ENCODE assay signal across 8 cellular contexts in genomic region chr6:6661684-6662083, GRCh38.
DNase-seq lines count a peak whose midpoint lies in the region; ATAC-seq and TF ChIP-seq lines count a peak whose summit lies in the region.

No MANE protein-coding gene starts in this region.

- H3K4me1 Mint-ChIP-seq in CD4-positive, alpha-beta T cell (ENCODE audit: low read depth): peaks cover 64% of the 10 kb centered on the region

- no peaks in the 10 kb centered on the region for H3K27me3 Mint-ChIP-seq in CD4-positive, alpha-beta T cell

- WGBS in body of pancreas, 2 donors: 14 to 30% methylated on average over 3 of the region's 3 CpGs
- 9 to 16% methylated on average over 3 of the region's 3 CpGs for WGBS in lower leg skin, 2 donors

- TF ChIP-seq CTCF in CD4-positive, alpha-beta T cell (IDR thresholded peaks at IDR 0.05): no peak
- TF ChIP-seq CTCF in body of pancreas (IDR thresholded peaks at IDR 0.05): no peak
- no peak for TF ChIP-seq CTCF in lower leg skin (IDR thresholded peaks at IDR 0.05)
- TF ChIP-seq CTCF in GM10266 (IDR thresholded peaks at IDR 0.05; ENCODE audit: control insufficient read depth, insufficient read depth, low read depth, missing control alignments): no peak

- no peak for ATAC-seq in CD4-positive, alpha-beta T cell (ENCODE audit: poor library complexity)
- ATAC-seq in body of pancreas (peak; percentile 40), GM21367 (IDR thresholded peaks at IDR 0.05; ENCODE audit: unreplicated experiment) (no peak), GM18505 (IDR thresholded peaks at IDR 0.05; ENCODE audit: unreplicated experiment) (no peak)

- H3K9me3 ChIP-seq in CD4-positive, alpha-beta T cell (ENCODE audit: control insufficient read depth, low read length): no peaks in the 10 kb centered on the region
- no peaks in the 10 kb centered on the region for H3K9me3 ChIP-seq in body of pancreas

- H3K4me1 ChIP-seq in body of pancreas: no peaks in the 10 kb centered on the region

- H3K27me3 ChIP-seq in CD4-positive, alpha-beta T cell (ENCODE audit: control insufficient read depth, insufficient read depth, low read length): no peaks in the 10 kb centered on the region
- no peaks in the 10 kb centered on the region for H3K27me3 ChIP-seq in body of pancreas

- H3K4me3 Mint-ChIP-seq in CD4-positive, alpha-beta T cell: no peak overlapping the region

- no peaks in the 10 kb centered on the region for H3K9me3 Mint-ChIP-seq in CD4-positive, alpha-beta T cell

- intact Hi-C loops in CD4-positive, alpha-beta T cell (cut with DNase I, micrococcal nuclease): no loop called here
- intact Hi-C loops in body of pancreas (cut with DNase I): no loop called here
- intact Hi-C loops in lower leg skin (cut with DNase I; ENCODE audit: low total_unique reads): no loop called here

- peak overlapping the region; percentile 89 for H3K27ac Mint-ChIP-seq in CD4-positive, alpha-beta T cell

- no peaks in the 10 kb centered on the region for H3K36me3 ChIP-seq in body of pancreas (replicated peaks in 1 of 2; ENCODE audit: insufficient read depth in 1 of 2, low read depth in 2 of 2)

- H3K4me3 ChIP-seq in body of pancreas (no peak overlapping the region), lower leg skin (ENCODE audit: low read depth, poor library complexity, severe bottlenecking) (no peak overlapping the region)

- POLR2A ChIA-PET in CD4-positive, alpha-beta T cell (lab: Charles Lee): interaction anchor here (0.6 to 5.0 kb wide), 2 partner anchors 51 to 1513 kb away, joined by 3 to 73 read pairs; no protein-coding TSS in a partner anchor

- no peaks in the 10 kb centered on the region for H3K36me3 Mint-ChIP-seq in CD4-positive, alpha-beta T cell (ENCODE audit: low read depth)

- CTCF ChIA-PET in CD4-positive, alpha-beta T cell (lab: Charles Lee): interaction anchor here (1.1 kb wide), 1 partner anchor 15 kb away, joined by 4 read pairs; no protein-coding TSS in a partner anchor

- H3K27ac ChIP-seq in CD4-positive, alpha-beta T cell (ENCODE audit: low read depth, low read length): no peak overlapping the region
- no peak overlapping the region for H3K27ac ChIP-seq in body of pancreas

- DNase-seq in CD4-positive, alpha-beta T cell: no peak
- DNase-seq in NCI-H1694 treated with DMSO at 0.1 percent for 48 hours (lab: John Stamatoyannopoulos, UW): peak; percentile 99
- DNase-seq in body of pancreas: peak; percentile 41 to 79 (median 61)
- peak; percentile 78 to 87 for DNase-seq in lower leg skin (ENCODE audit: low spot score in 2 of 2)
- DNase-seq in GM10266 (ENCODE audit: extremely low spot score): no peak
- no peak for DNase-seq in stimulated activated CD4-positive, alpha-beta T cell treated with anti-CD3 and anti-CD28 coated beads, Interleukin-2, amount 100 ng/mL, for 24 hours

- TF ChIP-seq POLR2A in body of pancreas (IDR thresholded peaks at IDR 0.05) (no peak), lower leg skin (IDR thresholded peaks at IDR 0.05) (no peak), GM18505 (IDR thresholded peaks at IDR 0.05; ENCODE audit: borderline replicate concordance, extremely low read depth, insufficient read depth, insufficient read length) (no peak)

Comparison
In these comparisons a context has a peak if more than half of its experiments do, and no peak if none do; other contexts are left out.
1. DNase-seq: peak in NCI-H1694 treated with DMSO at 0.1 percent for 48 hours (single experiment), body of pancreas (4 of 4) and lower leg skin (2 of 2); none in CD4-positive, alpha-beta T cell (0 of 10), GM10266 (single experiment) and stimulated activated CD4-positive, alpha-beta T cell treated with anti-CD3 and anti-CD28 coated beads, Interleukin-2, amount 100 ng/mL, for 24 hours (0 of 2).